Comparison of ENCODE assay signal across 23 cellular contexts in the genomic region with DNA sequence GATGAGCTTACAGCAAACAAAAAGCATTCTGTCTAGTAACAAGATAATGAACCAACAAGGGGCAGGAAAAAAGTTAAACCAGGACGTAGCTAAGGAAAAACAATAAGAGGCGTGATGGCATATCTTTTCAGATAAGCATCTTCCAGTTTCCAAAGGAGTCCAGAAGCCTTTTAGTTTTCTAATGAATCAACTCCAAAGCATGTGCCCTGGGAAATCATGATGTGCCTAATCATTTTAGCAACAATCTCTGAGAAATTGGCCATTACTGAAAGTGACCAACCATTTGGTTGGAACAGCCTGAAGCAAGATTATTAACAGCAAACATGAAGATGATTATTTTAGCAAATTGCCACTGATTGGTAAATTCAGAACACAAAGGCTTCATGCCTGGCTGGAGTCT.
"Had no signal": no experiment of that assay in that cellular context is flagged by ENCODE, and none has a peak within 500 bp of the region (broad histone marks: within the 10 kb centered on the region; RNA-seq: fewer than 3 reads in every experiment).

No MANE protein-coding gene starts in this region.

- H3K27ac ChIP-seq: dorsolateral prefrontal cortex, gastrocnemius medialis, neutrophil, parathyroid adenoma, sigmoid colon, spleen, testis, tibial artery, upper lobe of left lung had no signal

- H3K36me3 Mint-ChIP-seq: memory B cell; stimulated activated memory B cell treated with anti-CD40 and anti-IgM and Interleukin-4, amounts not matched to agents 10 μg/mL and 1 μg/mL and 100 μg/mL, for 72 hours had no signal

- H3K9me3 Mint-ChIP-seq: stimulated activated memory B cell treated with anti-CD40 and anti-IgM and Interleukin-4, amounts not matched to agents 10 μg/mL and 1 μg/mL and 100 μg/mL, for 72 hours had no signal

- H3K4me1 Mint-ChIP-seq: memory B cell; stimulated activated memory B cell treated with anti-CD40 and anti-IgM and Interleukin-4, amounts not matched to agents 10 μg/mL and 1 μg/mL and 100 μg/mL, for 72 hours had no signal

- H3K4me1 ChIP-seq: gastrocnemius medialis, parathyroid adenoma, spleen, tibial artery had no signal

- H3K27ac Mint-ChIP-seq: memory B cell; natural killer cell treated with Interleukin-12 subunit alpha and Interleukin-12 subunit beta and Interleukin-15 and Interleukin-18, amount 100 ng/mL, for 72 hours; progenitor cell of endocrine pancreas; stimulated activated memory B cell treated with anti-CD40 and anti-IgM and Interleukin-4, amounts not matched to agents 10 μg/mL and 1 μg/mL and 100 μg/mL, for 72 hours had no signal

- H3K36me3 ChIP-seq: gastrocnemius medialis, neutrophil, sigmoid colon, spleen, tibial artery, upper lobe of left lung had no signal

- H3K27me3 ChIP-seq: gastrocnemius medialis, neutrophil, sigmoid colon, testis, tibial artery, upper lobe of left lung had no signal

- H3K9me3 ChIP-seq: gastrocnemius medialis, neutrophil, sigmoid colon, testis, tibial artery, upper lobe of left lung had no signal

- H3K9ac ChIP-seq: parathyroid adenoma had no signal

- ATAC-seq: gastrocnemius medialis; left ventricle myocardium superior; natural killer cell treated with Interleukin-12 subunit alpha and Interleukin-12 subunit beta and Interleukin-15 and Interleukin-18, amount 100 ng/mL, for 72 hours; stimulated activated memory B cell treated with anti-CD40 and anti-IgM and Interleukin-4, amounts not matched to agents 10 μg/mL and 1 μg/mL and 100 μg/mL, for 72 hours; stimulated activated naive CD8-positive, alpha-beta T cell treated with anti-CD3 and anti-CD28 coated beads, Interleukin-15, Interleukin-2, amounts not matched to agents 100 U/mL and 50 U/mL, for 24 hours had no signal

- DNase-seq: dorsolateral prefrontal cortex; effector CD4-positive, alpha-beta T cell; gastrocnemius medialis; head of caudate nucleus; left ventricle myocardium superior; sigmoid colon; spleen; stimulated activated CD4-positive, alpha-beta T cell treated with anti-CD3 and anti-CD28 coated beads, Interleukin-4, amount 100 ng/mL, for 4 hours; stimulated activated naive CD8-positive, alpha-beta T cell treated with anti-CD3 and anti-CD28 coated beads, Interleukin-15, Interleukin-2, amounts not matched to agents 100 U/mL and 50 U/mL, for 24 hours; substantia nigra; testis; tibial artery; upper lobe of left lung had no signal

- H3K4me3 Mint-ChIP-seq: memory B cell; natural killer cell treated with Interleukin-12 subunit alpha and Interleukin-12 subunit beta and Interleukin-15 and Interleukin-18, amount 100 ng/mL, for 72 hours; neural crest cell; stimulated activated memory B cell treated with anti-CD40 and anti-IgM and Interleukin-4, amounts not matched to agents 10 μg/mL and 1 μg/mL and 100 μg/mL, for 72 hours had no signal

- H2AFZ ChIP-seq: parathyroid adenoma had no signal

- H3K4me3 ChIP-seq: dorsolateral prefrontal cortex, gastrocnemius medialis, lung, sigmoid colon, spleen, testis, tibial artery, upper lobe of left lung had no signal

- FAIRE-seq: colon, urothelium cell line had no signal

- H3K79me2 ChIP-seq: parathyroid adenoma had no signal
